ENCODE assay signal across 20 cellular contexts in the genomic region with DNA sequence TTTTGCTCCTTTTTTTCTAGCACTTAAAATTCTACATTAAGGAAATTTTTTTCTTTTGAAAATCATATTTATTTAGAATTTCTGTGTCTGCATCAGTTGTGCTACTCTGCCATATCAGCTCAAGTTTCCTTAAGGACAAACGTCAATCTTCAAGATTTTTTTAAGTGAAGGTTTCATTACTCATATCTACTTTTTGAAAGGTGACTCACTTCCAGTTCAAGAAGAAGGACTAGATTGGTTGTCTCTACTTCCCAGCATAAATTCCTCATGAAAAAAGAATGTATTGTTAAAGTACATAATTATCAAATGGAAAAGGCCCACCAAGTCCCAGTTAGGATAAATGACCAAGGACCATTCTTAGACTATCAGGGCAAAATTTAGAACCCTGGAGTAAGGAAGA.
"Had no signal": no experiment of that assay in that cellular context is flagged by ENCODE, and none has a peak within 500 bp of the region (broad histone marks: within the 10 kb centered on the region; RNA-seq: fewer than 3 reads in every experiment).

No MANE protein-coding gene starts in this region.

- H3K9me3 ChIP-seq: psoas muscle, testis, tibial nerve, upper lobe of right lung had no signal

- H3K27ac ChIP-seq: heart right ventricle, parathyroid adenoma, psoas muscle, skin epidermis, testis, tibial nerve, upper lobe of right lung had no signal

- ATAC-seq: heart right ventricle; psoas muscle; sciatic nerve; stimulated activated naive B cell treated with anti-CD40 and anti-IgM and Interleukin-4, amounts not matched to agents 10 μg/mL and 1 μg/mL and 100 μg/mL, for 72 hours; stimulated activated naive CD8-positive, alpha-beta T cell treated with anti-CD3 and anti-CD28 coated beads, Interleukin-15, amount 100 ng/mL, for 72 hours; upper lobe of right lung had no signal

- H3K27me3 ChIP-seq: heart right ventricle, testis, tibial nerve, upper lobe of right lung had no signal

- H3K4me1 ChIP-seq: heart right ventricle, parathyroid adenoma, psoas muscle, testis, tibial nerve, upper lobe of right lung had no signal

- DNase-seq: effector memory CD4-positive, alpha-beta T cell; erythroblast; foreskin melanocyte; heart right ventricle; hypothalamus; kidney glomerular epithelial cell; mesendoderm; naive B cell; psoas muscle; retina; stimulated activated CD4-positive, alpha-beta T cell treated with anti-CD3 and anti-CD28 coated beads, Interleukin-2, amount 100 ng/mL, for 24 hours; stimulated activated CD4-positive, alpha-beta T cell treated with anti-CD3 and anti-CD28 coated beads, Interleukin-4, amount 100 ng/mL, for 4 hours; stimulated activated naive B cell treated with anti-CD40 and anti-IgM and Interleukin-4, amounts not matched to agents 10 μg/mL and 1 μg/mL and 100 μg/mL, for 72 hours; stimulated activated naive CD8-positive, alpha-beta T cell treated with anti-CD3 and anti-CD28 coated beads, Interleukin-15, amount 100 ng/mL, for 72 hours; testis; upper lobe of right lung had no signal

- H3K36me3 ChIP-seq: heart right ventricle, tibial nerve, upper lobe of right lung had no signal

- H3K4me3 ChIP-seq: heart right ventricle, psoas muscle, skin epidermis, testis, tibial nerve, upper lobe of right lung had no signal
